21 cellular contexts compared by ENCODE assay signal in the genomic region with DNA sequence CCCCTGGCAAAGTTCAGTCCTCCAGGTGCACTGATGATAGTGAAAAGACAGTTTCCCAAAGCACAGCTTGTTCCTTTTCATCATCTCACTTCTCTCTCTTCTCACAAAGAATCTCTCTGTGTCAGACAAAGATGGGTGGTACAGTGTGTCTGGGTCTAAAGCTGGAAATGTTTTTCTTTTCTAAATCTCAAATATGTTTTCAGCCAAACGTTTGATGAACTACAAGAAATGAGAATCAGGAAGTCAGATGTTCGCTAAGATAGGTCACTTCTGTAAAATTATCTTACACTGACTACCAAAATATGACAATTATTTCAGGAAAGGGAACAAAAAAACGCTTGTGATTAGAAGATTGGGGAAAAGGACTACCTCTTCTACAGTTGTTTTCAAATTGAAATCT.
"Had no signal": no experiment of that assay in that cellular context is flagged by ENCODE, and none has a peak within 500 bp of the region (broad histone marks: within the 10 kb centered on the region; RNA-seq: fewer than 3 reads in every experiment).

No MANE protein-coding gene starts in this region.

- H3K9me3 Mint-ChIP-seq: brain; dendritic cell treated with granulocyte-macrophage colony-stimulating factor and Interleukin-4, amounts not matched to agents 40 ng/mL and 50 ng/mL, for 4 days; memory B cell; nephron; stimulated activated naive CD8-positive, alpha-beta T cell treated with anti-CD3 and anti-CD28 coated beads, Interleukin-15, Interleukin-2, amounts not matched to agents 100 ng/mL and 50 ng/mL, for 24 hours had no signal

- H3K4me1 ChIP-seq: heart left ventricle, pancreas, tibial artery had no signal

- H3K9me3 ChIP-seq: heart left ventricle, pancreas, tibial artery had no signal

- H3K27me3 Mint-ChIP-seq: brain; dendritic cell treated with granulocyte-macrophage colony-stimulating factor and Interleukin-4, amounts not matched to agents 40 ng/mL and 50 ng/mL, for 4 days; memory B cell; stimulated activated naive CD8-positive, alpha-beta T cell treated with anti-CD3 and anti-CD28 coated beads, Interleukin-15, Interleukin-2, amounts not matched to agents 100 ng/mL and 50 ng/mL, for 24 hours had no signal

- H3K4me3 Mint-ChIP-seq: brain; dendritic cell treated with granulocyte-macrophage colony-stimulating factor and Interleukin-4, amounts not matched to agents 40 ng/mL and 50 ng/mL, for 4 days; memory B cell; nephron; stimulated activated naive CD8-positive, alpha-beta T cell treated with anti-CD3 and anti-CD28 coated beads, Interleukin-15, Interleukin-2, amounts not matched to agents 100 ng/mL and 50 ng/mL, for 24 hours had no signal

- H3K27me3 ChIP-seq: heart left ventricle, tibial artery had no signal

- H3K4me3 ChIP-seq: heart left ventricle, pancreas, tibial artery had no signal

- H3K36me3 Mint-ChIP-seq: activated naive CD4-positive, alpha-beta T cell treated with anti-CD3 and anti-CD28 coated beads, Interleukin-2, amount 50 U/mL, for 72 hours; brain; memory B cell had no signal

- ATAC-seq: activated naive CD4-positive, alpha-beta T cell treated with anti-CD3 and anti-CD28 coated beads, Interleukin-2, amount 50 U/mL, for 72 hours; heart left ventricle; left colon; pancreas; right cardiac atrium had no signal

- H3K4me1 Mint-ChIP-seq: brain, memory B cell, nephron had no signal

- H3K27ac Mint-ChIP-seq: activated naive CD4-positive, alpha-beta T cell treated with anti-CD3 and anti-CD28 coated beads, Interleukin-2, amount 50 U/mL, for 72 hours; brain; dendritic cell treated with granulocyte-macrophage colony-stimulating factor and Interleukin-4, amounts not matched to agents 40 ng/mL and 50 ng/mL, for 4 days; memory B cell; nephron; stimulated activated naive CD8-positive, alpha-beta T cell treated with anti-CD3 and anti-CD28 coated beads, Interleukin-15, Interleukin-2, amounts not matched to agents 100 ng/mL and 50 ng/mL, for 24 hours had no signal

- H3K27ac ChIP-seq: heart left ventricle, pancreas, tibial artery had no signal

- H3K36me3 ChIP-seq: heart left ventricle, pancreas, tibial artery had no signal

- DNase-seq: activated CD4-positive, alpha-beta T cell treated with anti-CD3 and anti-CD28 coated beads, Interleukin-2, amount 50 U/mL, for 1 hour; activated CD4-positive, CD25-positive, alpha-beta regulatory T cell treated with anti-CD3 and anti-CD28 coated beads, Interleukin-2, amount 50 U/mL, for 72 hours; activated gamma-delta T cell treated with Interleukin-2 at 50 U/mL for 16 hours; activated T-cell treated with anti-CD3 and anti-CD28 coated beads, Interleukin-2, amount 50 U/mL, for 1 hour; aorta; effector CD4-positive, alpha-beta T cell; heart left ventricle; left colon; pancreas; right cardiac atrium; stimulated activated CD4-positive, alpha-beta T cell treated with anti-CD3 and anti-CD28 coated beads, Interleukin-12 subunit alpha, Interleukin-12 subunit beta, amount 100 ng/mL, for 4 hours; stimulated activated CD4-positive, alpha-beta T cell treated with anti-CD3 and anti-CD28 coated beads, Interleukin-4, amount 100 ng/mL, for 4 hours; substantia nigra; T-helper 9 cell; tibial artery had no signal
